9 cellular contexts compared by ENCODE assay signal in the genomic region with DNA sequence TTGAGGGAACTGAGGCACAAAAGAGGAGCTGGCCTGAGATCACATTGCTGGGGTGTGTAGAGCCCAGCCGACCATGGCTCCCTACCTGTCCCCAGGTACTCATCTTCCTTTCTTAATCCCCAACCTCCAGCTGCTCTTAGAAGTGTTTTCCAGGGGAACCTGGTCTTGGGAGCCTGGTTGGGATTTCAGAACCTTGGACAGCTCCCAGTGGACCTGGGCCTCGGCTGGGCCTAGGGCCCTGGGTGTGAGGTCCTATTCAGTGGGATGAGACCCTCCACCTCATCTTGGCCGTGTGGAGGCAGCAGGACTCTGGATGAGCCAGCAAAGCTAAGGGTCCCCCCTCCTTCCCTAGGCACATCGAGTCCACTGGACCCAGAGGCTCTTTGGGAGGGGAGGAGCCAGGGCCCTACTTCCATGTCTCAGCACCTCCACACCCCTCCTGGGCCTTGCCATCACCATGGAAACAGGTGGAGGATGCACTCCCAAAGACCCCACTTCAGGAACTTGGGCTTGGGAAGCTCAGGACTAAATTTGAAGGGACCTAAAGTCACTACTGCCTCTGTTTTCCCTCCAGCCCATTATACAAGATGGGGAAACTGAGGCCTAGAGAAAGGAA. TPM values are rescaled to one million over a fixed set of nuclear protein-coding genes. Genes with fewer than 3 reads are reported as not detected.
DNase-seq lines count a peak whose midpoint lies in the region; ATAC-seq and TF ChIP-seq lines count a peak whose summit lies in the region.
"Had no signal": no experiment of that assay in that cellular context is flagged by ENCODE, and none has a peak within 500 bp of the region (broad histone marks: within the 10 kb centered on the region; RNA-seq: fewer than 3 reads in every experiment).

No MANE protein-coding gene starts in this region.

- no peaks in the 10 kb centered on the region for H3K36me3 ChIP-seq in mammary epithelial cell (ENCODE audit: insufficient read depth, low read length)
- H3K36me3 ChIP-seq in mesendoderm (ENCODE audit: control insufficient read depth, insufficient read depth, low read length) = no peaks in the 10 kb centered on the region

- no peaks in the 10 kb centered on the region for H3K79me1 ChIP-seq in mesendoderm (ENCODE audit: low read length)

- intact Hi-C loops in mammary epithelial cell (cut with micrococcal nuclease) = no loop called here

- no TSS peak for BruUV-seq in mammary epithelial cell (replicated peaks; lab: Mats Ljungman, UMichigan)

- H2BK5ac ChIP-seq in mesendoderm (ENCODE audit: low read length) = no peak overlapping the region

- H2AK5ac ChIP-seq in mesendoderm (ENCODE audit: low read length) = no peak overlapping the region

- no peak overlapping the region for H3K27ac ChIP-seq in mammary epithelial cell (ENCODE audit: insufficient read depth, low read depth, low read length)
- H3K27ac ChIP-seq in mesendoderm (ENCODE audit: low read depth, low read length) = no peak overlapping the region

- H3K27me3 ChIP-seq in mammary epithelial cell (ENCODE audit: insufficient read depth, low read length) (no peaks in the 10 kb centered on the region), mesendoderm (ENCODE audit: insufficient read depth, low read length, poor library complexity) (no peaks in the 10 kb centered on the region)

- H3K27ac Mint-ChIP-seq in osteocyte (ENCODE audit: unreplicated experiment) = no peak overlapping the region
- H3K27ac Mint-ChIP-seq: activated naive CD4-positive, alpha-beta T cell treated with anti-CD3 and anti-CD28 coated beads, Interleukin-2, amount 50 U/mL, for 72 hours had no signal

- H3K4ac ChIP-seq in mesendoderm (ENCODE audit: low read depth, low read length) = no peak overlapping the region

- H3K79me2 ChIP-seq in mammary epithelial cell (ENCODE audit: insufficient read depth, low read length) (no peaks in the 10 kb centered on the region), mesendoderm (ENCODE audit: control insufficient read depth, insufficient read depth, low read length) (no peaks in the 10 kb centered on the region)

- WGBS in mammary epithelial cell (ENCODE audit: low coverage, missing lambda C conversion rate) = 0% methylated on average over 2 of the region's 4 CpGs
- no CpG with 5 or more reads among the region's 4 CpGs for WGBS in mesendoderm (ENCODE audit: extremely low coverage, insufficient coverage, low lambda C conversion rate)

- H3K4me3 Mint-ChIP-seq in osteocyte (ENCODE audit: unreplicated experiment) = no peak overlapping the region

- H3K36me3 Mint-ChIP-seq in osteocyte (ENCODE audit: unreplicated experiment) = no peaks in the 10 kb centered on the region
- H3K36me3 Mint-ChIP-seq: activated naive CD4-positive, alpha-beta T cell treated with anti-CD3 and anti-CD28 coated beads, Interleukin-2, amount 50 U/mL, for 72 hours had no signal

- TF ChIP-seq CTCF in LNCaP clone FGC (IDR thresholded peaks at IDR 0.05; ENCODE audit: control insufficient read depth, extremely low read depth, insufficient read depth) = no peak
- TF ChIP-seq CTCF in mammary epithelial cell (conservative IDR thresholded peaks at IDR 0.05 in 1 of 2, IDR thresholded peaks at IDR 0.05 in 1 of 2; ENCODE audit: extremely low read depth in 1 of 2, insufficient read depth in 1 of 2, low read depth in 1 of 2, low read length in 2 of 2) = no peak
- TF ChIP-seq CTCF in osteocyte (IDR thresholded peaks at IDR 0.05) = no peak

- H3K56ac ChIP-seq in mesendoderm (ENCODE audit: low read length) = no peak overlapping the region

- CTCF ChIA-PET in mammary epithelial cell (lab: Charles Lee; ENCODE audit: low non-redundant PET) = no interaction called here

- no peak overlapping the region for H3K23ac ChIP-seq in mesendoderm (ENCODE audit: low read length)

- no peak overlapping the region for H2BK120ac ChIP-seq in mesendoderm (ENCODE audit: low read depth, low read length)

- no peak overlapping the region for H4K8ac ChIP-seq in mesendoderm (ENCODE audit: low read depth, low read length)

- H3K4me1 Mint-ChIP-seq in osteocyte (ENCODE audit: unreplicated experiment) = no peaks in the 10 kb centered on the region

- H3K18ac ChIP-seq in mesendoderm (ENCODE audit: low read length) = no peak overlapping the region

- no peak overlapping the region for H3K9ac ChIP-seq in mammary epithelial cell (ENCODE audit: insufficient read depth, low read length)
- H3K9ac ChIP-seq in mesendoderm (ENCODE audit: low read length) = no peak overlapping the region

- dilution Hi-C loops in mammary epithelial cell (cut with HindIII; ENCODE audit: low sequenced_read_pairs) = loop anchor here (5.0 kb wide), 1 partner anchor 47 kb away; no protein-coding TSS in a partner anchor

- H3K4me1 ChIP-seq in mammary epithelial cell (ENCODE audit: insufficient read depth, low read length) (no peaks in the 10 kb centered on the region), mesendoderm (ENCODE audit: control insufficient read depth, low read depth, low read length) (no peaks in the 10 kb centered on the region)

- no peak overlapping the region for H4K5ac ChIP-seq in mesendoderm (ENCODE audit: low read length)

- H3K4me3 ChIP-seq in LNCaP clone FGC (ENCODE audit: low read depth, low read length) (no peak overlapping the region), mammary epithelial cell (replicated peaks in 1 of 3; ENCODE audit: insufficient read depth in 1 of 3, low read depth in 2 of 3, low read length in 3 of 3) (no peak overlapping the region), mesendoderm (ENCODE audit: low read length) (no peak overlapping the region)

- in situ Hi-C loops in mammary epithelial cell (cut with MboI; ENCODE audit: low sequenced_read_pairs in 2 of 2) = no loop called here

- H3K9me3 Mint-ChIP-seq in osteocyte (ENCODE audit: unreplicated experiment) = no peaks in the 10 kb centered on the region
- H3K9me3 Mint-ChIP-seq: activated naive CD4-positive, alpha-beta T cell treated with anti-CD3 and anti-CD28 coated beads, Interleukin-2, amount 50 U/mL, for 72 hours had no signal

- no peaks in the 10 kb centered on the region for H4K20me1 ChIP-seq in mammary epithelial cell (ENCODE audit: insufficient read depth, low read length)

- peak; percentile 49 for DNase-seq in EL
- DNase-seq in LNCaP clone FGC (ENCODE audit: low read depth) = peak; percentile 19
- DNase-seq in mammary epithelial cell = peak; percentile 41
- peak; percentile 87 for DNase-seq in mesendoderm
- DNase-seq in osteocyte (ENCODE audit: extremely low spot score, unreplicated experiment) = no peak
- DNase-seq in SHP77 (lab: John Stamatoyannopoulos, UW) = no peak
- DNase-seq in stimulated activated CD4-positive, alpha-beta T cell treated with anti-CD3 and anti-CD28 coated beads, Interleukin-12 subunit alpha, Interleukin-12 subunit beta, amount 100 ng/mL, for 4 hours = no peak

- H2AFZ ChIP-seq in mammary epithelial cell (ENCODE audit: low read depth, low read length) = no peak overlapping the region

- H3K9me3 ChIP-seq in mammary epithelial cell (replicated peaks; ENCODE audit: insufficient read depth, low read length) = no peaks in the 10 kb centered on the region

- H2BK15ac ChIP-seq in mesendoderm (replicated peaks; ENCODE audit: low read depth) = no peak overlapping the region

- no peak for ATAC-seq in HG03460 (IDR thresholded peaks at IDR 0.05; ENCODE audit: unreplicated experiment)
- ATAC-seq: activated naive CD4-positive, alpha-beta T cell treated with anti-CD3 and anti-CD28 coated beads, Interleukin-2, amount 50 U/mL, for 72 hours had no signal

- H3K27me3 Mint-ChIP-seq in osteocyte (ENCODE audit: unreplicated experiment) = no peaks in the 10 kb centered on the region

- H3K4me2 ChIP-seq in mammary epithelial cell (ENCODE audit: insufficient read depth, low read depth, low read length) (no peak overlapping the region), mesendoderm (ENCODE audit: low read length) (no peak overlapping the region)

RNA-seq across cellular contexts. Expression of gene DLGAP4, which starts 38.5 kb away (rescaled TPM):
- total RNA-seq in mammary epithelial cell (10 to 100 TPM; 30.2 to 62.0 TPM), osteocyte (125 and 134 TPM in 2 replicates)
- polyA plus RNA-seq in mammary epithelial cell = 23.0 TPM
- polyA minus RNA-seq in mammary epithelial cell = 122 TPM
- polyA plus RNA-seq in mesendoderm (2013, experiment 1 of 2) = 49.0 TPM
- 50.3 TPM for polyA plus RNA-seq in mesendoderm (2013, experiment 2 of 2)

Comparison
In these comparisons a context has a peak if more than half of its experiments do, and no peak if none do; other contexts are left out.
1. DNase-seq: peak in EL (single experiment), LNCaP clone FGC (single experiment), mammary epithelial cell (single experiment) and mesendoderm (single experiment); none in osteocyte (single experiment), SHP77 (0 of 2) and stimulated activated CD4-positive, alpha-beta T cell treated with anti-CD3 and anti-CD28 coated beads, Interleukin-12 subunit alpha, Interleukin-12 subunit beta, amount 100 ng/mL, for 4 hours (single experiment).